11 cellular contexts compared by ENCODE assay signal in genomic region chr4:54400802-54401201, GRCh38.
A peak's percentile ranks its signal among the peaks of the same experiment; 100 is the strongest.
DNase-seq lines count a peak whose midpoint lies in the region; ATAC-seq and TF ChIP-seq lines count a peak whose summit lies in the region.
"Had no signal": no experiment of that assay in that cellular context is flagged by ENCODE, and none has a peak within 500 bp of the region (broad histone marks: within the 10 kb centered on the region; RNA-seq: fewer than 3 reads in every experiment).

No MANE protein-coding gene starts in this region.

- DNase-seq in AG10803 (ENCODE audit: low read depth) = peak; percentile 78
- peak; percentile 65 for DNase-seq in MG63
- DNase-seq in caudate nucleus (lab: John Stamatoyannopoulos, UW) = peak in 50 of 61 donors; percentile 3 to 86 (median 30)
- DNase-seq in lung microvascular endothelial cell (ENCODE audit: low read depth in 2 of 2) = peak; percentile 66 to 90
- no peak for DNase-seq in CD1c-positive myeloid dendritic cell (ENCODE audit: extremely low spot score)
- no peak for DNase-seq in retina
- DNase-seq: effector memory CD8-positive, alpha-beta T cell; MM.1S had no signal

- peak overlapping the region; percentile 86 for H3K27ac ChIP-seq in caudate nucleus (ENCODE audit: low read depth, low read length)
- H3K27ac ChIP-seq: SJCRH30 had no signal

- H3K9me3 ChIP-seq in MG63 = no peaks in the 10 kb centered on the region
- H3K9me3 ChIP-seq: SJCRH30 had no signal

- no peak for ATAC-seq in HG03354 (IDR thresholded peaks at IDR 0.05; ENCODE audit: poor library complexity, severe bottlenecking, unreplicated experiment)
- ATAC-seq in HG03095 (IDR thresholded peaks at IDR 0.05; ENCODE audit: unreplicated experiment) = no peak
- ATAC-seq: effector memory CD8-positive, alpha-beta T cell had no signal

- H3K4me3 ChIP-seq in AG10803 (ENCODE audit: low read length) (no peak overlapping the region), MG63 (no peak overlapping the region)
- H3K4me3 ChIP-seq: SJCRH30 had no signal

- TF ChIP-seq CTCF in AG10803 (conservative IDR thresholded peaks at IDR 0.05; ENCODE audit: low read length) = no peak

- no peaks in the 10 kb centered on the region for H3K36me3 ChIP-seq in MG63
- H3K36me3 ChIP-seq: SJCRH30 had no signal

- peaks cover 20% of the 10 kb centered on the region for H3K27me3 ChIP-seq in MG63
- H3K27me3 ChIP-seq: SJCRH30 had no signal

Comparison
In these comparisons a context has a peak if more than half of its experiments do, and no peak if none do; other contexts are left out.
1. DNase-seq: peak in AG10803 (single experiment), MG63 (single experiment), caudate nucleus (50 of 61) and lung microvascular endothelial cell (2 of 2); none in CD1c-positive myeloid dendritic cell (single experiment) and retina (single experiment).